Comparison of ENCODE assay signal across 25 cellular contexts in the genomic region with DNA sequence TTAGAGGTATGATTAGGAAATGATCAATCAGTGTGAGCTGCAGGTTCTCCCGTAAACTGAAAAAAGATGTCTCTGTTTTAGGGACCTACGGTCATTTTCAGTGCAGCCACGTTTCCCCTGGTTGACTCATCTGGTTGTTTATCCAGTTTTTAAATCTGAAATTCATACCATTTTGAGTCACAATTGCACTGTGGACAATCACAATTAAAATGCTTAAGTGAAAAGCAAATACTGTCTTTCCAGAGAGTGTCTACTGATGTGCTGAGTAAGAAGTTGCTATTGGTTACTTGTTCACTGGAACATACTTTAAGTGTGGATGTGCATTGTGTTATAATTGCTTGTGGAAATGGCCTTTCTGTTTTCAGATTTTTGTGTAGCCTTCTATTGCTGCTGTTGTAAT.
DNase-seq lines count a peak whose midpoint lies in the region; ATAC-seq and TF ChIP-seq lines count a peak whose summit lies in the region.
"Had no signal": no experiment of that assay in that cellular context is flagged by ENCODE, and none has a peak within 500 bp of the region (broad histone marks: within the 10 kb centered on the region; RNA-seq: fewer than 3 reads in every experiment).

No MANE protein-coding gene starts in this region.

- no peak overlapping the region for H3K27ac ChIP-seq in PC-3 (ENCODE audit: low read length)
- H3K27ac ChIP-seq in caudate nucleus (ENCODE audit: low read depth, low read length): no peak overlapping the region
- H3K27ac ChIP-seq: brain microvascular endothelial cell, epithelial cell of prostate, gastroesophageal sphincter, PC-9, SJSA1, upper lobe of right lung had no signal

- ATAC-seq in PC-3: peak; percentile 97
- ATAC-seq in HG03025 (IDR thresholded peaks at IDR 0.05; ENCODE audit: low FRiP score, unreplicated experiment): no peak
- ATAC-seq: gastroesophageal sphincter, T-helper 17 cell, upper lobe of right lung had no signal

- CTCF ChIA-PET in PC-3 (lab: Charles Lee): no interaction called here

- H3K9ac ChIP-seq in PC-3 (ENCODE audit: low read length): no peak overlapping the region

- H3K4me2 ChIP-seq in PC-3 (ENCODE audit: low read length): peak overlapping the region; percentile 35
- H3K4me2 ChIP-seq: PC-9 had no signal

- no peaks in the 10 kb centered on the region for H3K9me3 ChIP-seq in PC-3 (ENCODE audit: low read length)
- H3K9me3 ChIP-seq: gastroesophageal sphincter, SJSA1, upper lobe of right lung had no signal

- H3K27me3 ChIP-seq in PC-3 (ENCODE audit: low read length): no peaks in the 10 kb centered on the region
- H3K27me3 ChIP-seq: brain microvascular endothelial cell, gastroesophageal sphincter, SJSA1, upper lobe of right lung had no signal

- BruUV-seq in PC-3 (replicated peaks; lab: Mats Ljungman, UMichigan): no TSS peak

- H3K79me2 ChIP-seq in PC-3 (ENCODE audit: low read length): no peaks in the 10 kb centered on the region

- H4K20me1 ChIP-seq in PC-3 (ENCODE audit: low read length): no peaks in the 10 kb centered on the region

- H3K36me3 ChIP-seq in PC-3 (ENCODE audit: low read depth, low read length): no peaks in the 10 kb centered on the region
- H3K36me3 ChIP-seq: brain microvascular endothelial cell, gastroesophageal sphincter, SJSA1, upper lobe of right lung had no signal

- intact Hi-C loops in PC-3 (cut with micrococcal nuclease): loop anchor here (1.0 to 5.0 kb wide), 2 partner anchors 63 to 110 kb away; no protein-coding TSS in a partner anchor

- H3F3A ChIP-seq in PC-3 (ENCODE audit: low read length, unreplicated experiment): no peaks in the 10 kb centered on the region

- DNase-seq in EL: peak; percentile 12
- DNase-seq in M059J (ENCODE audit: low read depth): peak; percentile 41
- DNase-seq in PC-3: peak; percentile 79
- DNase-seq in fibroblast of peridontal ligament (ENCODE audit: extremely low read depth): peak; percentile 64
- DNase-seq in kidney glomerular epithelial cell (lab: John Stamatoyannopoulos, UW): no peak
- no peak for DNase-seq in COLO668 (lab: John Stamatoyannopoulos, UW; ENCODE audit: unreplicated experiment)
- DNase-seq in caudate nucleus (lab: John Stamatoyannopoulos, UW): no peak
- DNase-seq: activated CD4-positive, alpha-beta T cell treated with anti-CD3 and anti-CD28 coated beads, Interleukin-2, amount 10 ng/mL, durations not matched to agents 7 days and 5 days; brain microvascular endothelial cell; CD8-positive, alpha-beta memory T cell; cortex of kidney; KBM-7; mammary epithelial cell; NCI-H2081 treated with DMSO at 0.1 percent for 48 hours; NCI-H524 treated with DMSO at 0.1 percent for 48 hours; occipital lobe; retina; stimulated activated CD8-positive, alpha-beta memory T cell treated with anti-CD3 and anti-CD28 coated beads, Interleukin-4, amount 100 ng/mL, for 48 hours; T-helper 17 cell; upper lobe of right lung had no signal

- no peak for TF ChIP-seq CTCF in PC-3 (conservative IDR thresholded peaks at IDR 0.05; ENCODE audit: low read depth, low read length)

- no peaks in the 10 kb centered on the region for H3K9me2 ChIP-seq in PC-3 (replicated peaks; ENCODE audit: low read length)

- H2AFZ ChIP-seq in PC-3 (ENCODE audit: low read length): no peak overlapping the region
- H2AFZ ChIP-seq: PC-9 had no signal

- no peak overlapping the region for H3K4me3 ChIP-seq in PC-3 (ENCODE audit: low read length)
- H3K4me3 ChIP-seq: gastroesophageal sphincter, PC-9, SJSA1, upper lobe of right lung had no signal

- H3K4me1 ChIP-seq in PC-3 (ENCODE audit: insufficient read depth, low read length): peaks cover 14% of the 10 kb centered on the region
- H3K4me1 ChIP-seq: gastroesophageal sphincter, upper lobe of right lung had no signal

- POLR2A ChIA-PET in PC-3 (lab: Charles Lee; ENCODE audit: unreplicated experiment): no interaction called here

Comparison
In these comparisons a context has a peak if more than half of its experiments do, and no peak if none do; other contexts are left out.
1. DNase-seq: peak in EL (single experiment), M059J (single experiment), PC-3 (single experiment) and fibroblast of peridontal ligament (single experiment); none in kidney glomerular epithelial cell (single experiment), COLO668 (single experiment) and caudate nucleus (0 of 61).